Comparison of ENCODE assay signal across 15 cellular contexts in the genomic region with DNA sequence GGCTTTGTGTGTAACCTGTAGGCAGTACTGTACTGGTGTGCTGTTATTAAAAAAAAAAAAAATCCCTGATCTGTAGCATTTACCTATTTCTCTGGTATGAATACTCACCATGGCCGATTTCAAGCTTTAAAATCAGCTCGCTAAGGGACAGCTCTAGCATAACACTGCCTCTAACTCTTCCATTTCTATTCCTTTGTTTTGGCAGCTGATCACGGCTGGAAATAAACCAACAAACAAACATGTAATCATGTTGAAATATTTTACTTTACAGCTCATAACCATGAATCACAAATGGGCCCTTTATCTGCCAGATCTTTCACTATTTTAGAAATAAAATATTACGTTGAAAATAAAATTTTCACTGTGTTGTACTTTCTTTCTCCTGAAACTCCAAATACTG.
DNase-seq lines count a peak whose midpoint lies in the region; ATAC-seq and TF ChIP-seq lines count a peak whose summit lies in the region.
"Had no signal": no experiment of that assay in that cellular context is flagged by ENCODE, and none has a peak within 500 bp of the region (broad histone marks: within the 10 kb centered on the region; RNA-seq: fewer than 3 reads in every experiment).

No MANE protein-coding gene starts in this region.

- peak overlapping the region; percentile 27 for H3K4me2 ChIP-seq in fibroblast of lung (ENCODE audit: extremely low read depth, insufficient read depth, low read length)

- H3K4me1 ChIP-seq in fibroblast of lung (ENCODE audit: control insufficient read depth, extremely low read depth, insufficient read depth, low read length): no peaks in the 10 kb centered on the region
- H3K4me1 ChIP-seq: Peyer's patch had no signal

- H3K79me2 ChIP-seq in fibroblast of lung (ENCODE audit: control insufficient read depth, insufficient read depth, low read length): no peaks in the 10 kb centered on the region

- ATAC-seq in sciatic nerve: peak; percentile 28
- ATAC-seq in HG03469 (IDR thresholded peaks at IDR 0.05; ENCODE audit: unreplicated experiment): no peak
- ATAC-seq in HG03520 (IDR thresholded peaks at IDR 0.05; ENCODE audit: unreplicated experiment): no peak

- intact Hi-C loops in sciatic nerve (cut with DNase I): no loop called here

- no peak overlapping the region for H3K27ac ChIP-seq in fibroblast of lung (ENCODE audit: insufficient read depth, low read length)
- H3K27ac ChIP-seq: Peyer's patch, SK-N-MC had no signal

- H3K36me3 ChIP-seq in fibroblast of lung (ENCODE audit: control insufficient read depth, insufficient read depth, low read length): no peaks in the 10 kb centered on the region
- H3K36me3 ChIP-seq: Peyer's patch had no signal

- H3K4me3 ChIP-seq in LNCaP clone FGC (ENCODE audit: low read depth, low read length): no peak overlapping the region
- no peak overlapping the region for H3K4me3 ChIP-seq in fibroblast of lung (replicated peaks in 1 of 4; ENCODE audit: control extremely low read depth in 1 of 4, insufficient read depth in 1 of 4, low read depth in 3 of 4, low read length in 4 of 4)
- H3K4me3 ChIP-seq: Peyer's patch, SK-N-MC had no signal

- TF ChIP-seq CTCF in LNCaP clone FGC (IDR thresholded peaks at IDR 0.05; ENCODE audit: control insufficient read depth, extremely low read depth, insufficient read depth): no peak
- no peak for TF ChIP-seq CTCF in fibroblast of lung (conservative IDR thresholded peaks at IDR 0.05 in 1 of 2, IDR thresholded peaks at IDR 0.05 in 1 of 2; ENCODE audit: low read depth in 1 of 2, low read length in 2 of 2)

- no peak overlapping the region for H3K9ac ChIP-seq in fibroblast of lung (ENCODE audit: insufficient read depth, low read length)

- H2AFZ ChIP-seq in fibroblast of lung (ENCODE audit: low read length): no peak overlapping the region

- H4K20me1 ChIP-seq in fibroblast of lung (ENCODE audit: control insufficient read depth, extremely low read depth, insufficient read depth, low read length): no peaks in the 10 kb centered on the region

- DNase-seq in AG20443 (ENCODE audit: low spot score) (peak; percentile 37), LNCaP clone FGC (ENCODE audit: low read depth) (peak; percentile 27), fibroblast of lung (ENCODE audit: low read depth in 2 of 2) (peak in 1 of 2 donors; percentile 32), sciatic nerve (ENCODE audit: low spot score) (no peak), superior temporal gyrus (ENCODE audit: extremely low spot score) (no peak)
- DNase-seq in stimulated activated CD4-positive, alpha-beta T cell treated with anti-CD3 and anti-CD28 coated beads, Interleukin-12 subunit alpha, Interleukin-12 subunit beta, amount 100 ng/mL, for 4 hours: no peak
- DNase-seq: C1 segment of cervical spinal cord, DMS79 treated with DMSO at 0.1 percent for 48 hours, NCI-H187 treated with DMSO at 0.1 percent for 48 hours, NCI-H69, Peyer's patch, Right ventricle myocardium superior had no signal

- no peaks in the 10 kb centered on the region for H3K9me3 ChIP-seq in fibroblast of lung (ENCODE audit: control insufficient read depth, insufficient read depth, low read depth, low read length)
- H3K9me3 ChIP-seq: Peyer's patch had no signal

- H3K27me3 ChIP-seq in fibroblast of lung (ENCODE audit: control insufficient read depth, insufficient read depth, low read length): no peaks in the 10 kb centered on the region
- H3K27me3 ChIP-seq: Peyer's patch had no signal

Comparison
In these comparisons a context has a peak if more than half of its experiments do, and no peak if none do; other contexts are left out.
1. DNase-seq: peak in AG20443 (single experiment) and LNCaP clone FGC (single experiment); none in sciatic nerve (single experiment), stimulated activated CD4-positive, alpha-beta T cell treated with anti-CD3 and anti-CD28 coated beads, Interleukin-12 subunit alpha, Interleukin-12 subunit beta, amount 100 ng/mL, for 4 hours (single experiment) and superior temporal gyrus (single experiment).